ENCODE assay signal across 1 cellular context in the genomic region with DNA sequence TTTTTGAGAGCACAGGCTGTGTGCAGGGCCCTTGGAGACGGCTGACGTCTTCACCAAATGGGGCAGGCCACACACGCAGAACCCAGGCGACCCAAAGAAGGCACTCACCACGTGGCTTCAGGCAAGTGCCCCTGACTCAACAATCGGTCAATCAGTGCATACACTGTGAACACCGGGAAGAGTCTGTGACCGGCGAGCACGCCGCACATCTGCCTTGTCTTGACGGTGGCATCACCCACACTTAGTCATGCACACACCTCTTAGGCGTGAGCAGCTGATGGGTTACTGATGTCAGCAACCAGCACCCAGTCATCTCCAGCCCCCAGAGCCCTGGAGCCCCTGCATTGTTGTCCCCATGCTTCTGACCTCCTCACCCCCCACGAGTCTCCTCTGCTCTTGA.
TF ChIP-seq lines count a peak whose summit lies in the region.

No MANE protein-coding gene starts in this region.

TF ChIP-seq in H1, 55 proteins besides CTCF, POLR2A, EP300 and RAD21:
- TF ChIP-seq SUZ12 (IDR thresholded peaks at IDR 0.05; ENCODE audit: low read length) (no peak), CTBP2 (IDR thresholded peaks at IDR 0.05; ENCODE audit: borderline replicate concordance, insufficient read depth, insufficient read length, low read length) (no peak), CHD7 (IDR thresholded peaks at IDR 0.05; ENCODE audit: insufficient replicate concordance, low read length) (no peak), KDM1A (IDR thresholded peaks at IDR 0.05; ENCODE audit: borderline replicate concordance, low read length) (no peak), JUN (IDR thresholded peaks at IDR 0.05; ENCODE audit: low read depth, low read length) (no peak), YY1 (IDR thresholded peaks at IDR 0.05; ENCODE audit: low read depth, low read length) (no peak), TCF12 (IDR thresholded peaks at IDR 0.05; ENCODE audit: low read depth, low read length) (no peak), HDAC6 (IDR thresholded peaks at IDR 0.05; ENCODE audit: low read depth, low read length) (no peak), TAF1 (IDR thresholded peaks at IDR 0.05; ENCODE audit: low read depth, low read length) (no peak), EZH2 (IDR thresholded peaks at IDR 0.05; ENCODE audit: low read depth, low read length, severe bottlenecking) (no peak), SP2 (IDR thresholded peaks at IDR 0.05; ENCODE audit: low read length) (no peak), CREB1 (IDR thresholded peaks at IDR 0.05) (no peak), PHF8 (conservative IDR thresholded peaks at IDR 0.05; ENCODE audit: low read depth, low read length) (no peak), POU5F1 (IDR thresholded peaks at IDR 0.05; ENCODE audit: low read depth, low read length) (no peak), TAF7 (optimal IDR thresholded peaks at IDR 0.05; ENCODE audit: borderline replicate concordance, low read depth, low read length) (no peak)
- TF ChIP-seq, protein P1, sequence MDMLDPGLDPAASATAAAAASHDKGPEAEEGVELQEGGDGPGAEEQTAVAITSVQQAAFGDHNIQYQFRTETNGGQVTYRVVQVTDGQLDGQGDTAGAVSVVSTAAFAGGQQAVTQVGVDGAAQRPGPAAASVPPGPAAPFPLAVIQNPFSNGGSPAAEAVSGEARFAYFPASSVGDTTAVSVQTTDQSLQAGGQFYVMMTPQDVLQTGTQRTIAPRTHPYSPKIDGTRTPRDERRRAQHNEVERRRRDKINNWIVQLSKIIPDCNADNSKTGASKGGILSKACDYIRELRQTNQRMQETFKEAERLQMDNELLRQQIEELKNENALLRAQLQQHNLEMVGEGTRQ (IDR thresholded peaks at IDR 0.05; ENCODE audit: low read length), result no peak
